ENCODE assay signal across 8 cellular contexts in the genomic region with DNA sequence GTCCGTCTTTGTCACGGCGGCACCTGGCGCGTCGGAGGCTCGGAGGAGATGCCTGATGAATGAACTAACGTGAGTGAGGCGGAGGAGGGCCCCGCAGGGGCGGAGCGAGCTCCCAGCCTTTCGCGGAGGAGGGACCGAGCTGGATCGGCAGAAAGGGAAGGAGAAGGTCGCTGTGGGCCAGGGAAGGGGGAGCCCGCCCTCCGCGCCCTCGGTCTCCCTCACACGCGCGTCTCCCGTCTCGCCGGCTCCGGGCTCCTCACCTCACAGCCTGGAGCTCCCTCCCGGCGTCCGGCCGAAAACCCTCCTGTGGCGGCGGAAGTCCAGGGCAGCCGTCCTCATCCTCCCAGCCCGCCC. TPM values are rescaled to one million over a fixed set of nuclear protein-coding genes. Genes with fewer than 3 reads are reported as not detected.
A peak's percentile ranks its signal among the peaks of the same experiment; 100 is the strongest.
DNase-seq lines count a peak whose midpoint lies in the region; ATAC-seq, FAIRE-seq and TF ChIP-seq lines count a peak whose summit lies in the region.

No MANE protein-coding gene starts in this region.

- peak overlapping the region; percentile 67 for H3K9ac ChIP-seq in parathyroid adenoma

- H3K36me3 ChIP-seq in parathyroid adenoma (ENCODE audit: control insufficient read depth, insufficient read depth, low read length) (no peaks in the 10 kb centered on the region), upper lobe of right lung (peaks cover 25% of the 10 kb centered on the region)

- H3K79me2 ChIP-seq in parathyroid adenoma: no peaks in the 10 kb centered on the region

- H3K4me1 ChIP-seq in parathyroid adenoma (no peaks in the 10 kb centered on the region), upper lobe of right lung (peaks cover 28% of the 10 kb centered on the region)

- peak; percentile 65 for DNase-seq in G401 (ENCODE audit: low spot score)
- peak; percentile 86 for DNase-seq in H54 (ENCODE audit: insufficient read length, low spot score)
- DNase-seq in LNCaP clone FGC (ENCODE audit: low read depth): peak; percentile 47
- peak; percentile 67 for DNase-seq in SKM-1 (lab: John Stamatoyannopoulos, UW; ENCODE audit: unreplicated experiment)
- DNase-seq in activated naive CD8-positive, alpha-beta T cell treated with anti-CD3 and anti-CD28 coated beads for 36 hours: peak; percentile 79
- peak; percentile 83 for DNase-seq in Right ventricle myocardium inferior (ENCODE audit: missing footprints)
- peak; percentile 91 for DNase-seq in upper lobe of right lung

- H3K27me3 ChIP-seq in parathyroid adenoma (ENCODE audit: control insufficient read depth, insufficient read depth, low read length): no peaks in the 10 kb centered on the region
- no peaks in the 10 kb centered on the region for H3K27me3 ChIP-seq in upper lobe of right lung

- no peak for TF ChIP-seq CTCF in LNCaP clone FGC (IDR thresholded peaks at IDR 0.05; ENCODE audit: control insufficient read depth, extremely low read depth, insufficient read depth)
- no peak for TF ChIP-seq CTCF in parathyroid adenoma (IDR thresholded peaks at IDR 0.05)
- TF ChIP-seq CTCF in upper lobe of right lung (IDR thresholded peaks at IDR 0.05): no peak

- TF ChIP-seq POLR2A in H54 (IDR thresholded peaks at IDR 0.05; ENCODE audit: low read depth, low read length): peak; percentile 62; the same call in 1 of the 2 replicates

- H3K9me3 ChIP-seq in parathyroid adenoma (ENCODE audit: control insufficient read depth, low read length): no peaks in the 10 kb centered on the region
- H3K9me3 ChIP-seq in upper lobe of right lung: no peaks in the 10 kb centered on the region

- peak overlapping the region; percentile 87 for H3K27ac Mint-ChIP-seq in activated naive CD8-positive, alpha-beta T cell treated with anti-CD3 and anti-CD28 coated beads for 36 hours

- peaks cover 68% of the 10 kb centered on the region for H3K36me3 Mint-ChIP-seq in activated naive CD8-positive, alpha-beta T cell treated with anti-CD3 and anti-CD28 coated beads for 36 hours

- no peak for FAIRE-seq in H54 (lab: Jason Lieb, UNC)

- H3K4me3 Mint-ChIP-seq in activated naive CD8-positive, alpha-beta T cell treated with anti-CD3 and anti-CD28 coated beads for 36 hours: peak overlapping the region; percentile 89

- H2AFZ ChIP-seq in parathyroid adenoma: peak overlapping the region; percentile 84

- no peaks in the 10 kb centered on the region for H3K27me3 Mint-ChIP-seq in activated naive CD8-positive, alpha-beta T cell treated with anti-CD3 and anti-CD28 coated beads for 36 hours

- no peaks in the 10 kb centered on the region for H3K9me3 Mint-ChIP-seq in activated naive CD8-positive, alpha-beta T cell treated with anti-CD3 and anti-CD28 coated beads for 36 hours

- H3K4me3 ChIP-seq in LNCaP clone FGC (ENCODE audit: low read depth, low read length) (peak overlapping the region; percentile 86), parathyroid adenoma (ENCODE audit: low read depth, low read length) (peak overlapping the region; percentile 82), upper lobe of right lung (peak overlapping the region; percentile 82)

- H3K4me1 Mint-ChIP-seq in activated naive CD8-positive, alpha-beta T cell treated with anti-CD3 and anti-CD28 coated beads for 36 hours: peaks cover 70% of the 10 kb centered on the region

- in situ Hi-C loops in G401 (cut with HindIII; ENCODE audit: low sequenced_read_pairs): no loop called here

- peak overlapping the region; percentile 75 for H3K4me2 ChIP-seq in parathyroid adenoma (ENCODE audit: low read length)

- intact Hi-C loops in Right ventricle myocardium inferior (cut with DNase I): loop anchor here (5.0 to 10.0 kb wide), 2 partner anchors 119 to 226 kb away; a partner anchor contains a TSS
- intact Hi-C loops in upper lobe of right lung (cut with DNase I): no loop called here

- ATAC-seq in Right ventricle myocardium inferior (peak; percentile 78), upper lobe of right lung (peak; percentile 84)

- H3K27ac ChIP-seq in parathyroid adenoma (peak overlapping the region; percentile 80), upper lobe of right lung (peak overlapping the region; percentile 89)

RNA-seq across cellular contexts. Expression of a gene that starts 0.5 kb away (rescaled TPM):
- total RNA-seq in G401 (2014; rRNA removed; shearing (Covaris generic)): 42.5 and 61.8 TPM in 2 replicates
- 10 to 100 TPM; 27.2 to 30.9 TPM for total RNA-seq in activated naive CD8-positive, alpha-beta T cell treated with anti-CD3 and anti-CD28 coated beads for 36 hours
- total RNA-seq in Right ventricle myocardium inferior (10.5 TPM), upper lobe of right lung (28.0 TPM)

Comparison
In these comparisons a context has a peak if more than half of its experiments do, and no peak if none do; other contexts are left out.
1. Peak in every context shown above with its lines: DNase-seq, ATAC-seq, H3K4me3 ChIP-seq and H3K27ac ChIP-seq.